12 cellular contexts compared by ENCODE assay signal in genomic region chr13:73268306-73268705, GRCh38.
DNase-seq lines count a peak whose midpoint lies in the region; ATAC-seq and TF ChIP-seq lines count a peak whose summit lies in the region.
"Had no signal": no experiment of that assay in that cellular context is flagged by ENCODE, and none has a peak within 500 bp of the region (broad histone marks: within the 10 kb centered on the region; RNA-seq: fewer than 3 reads in every experiment).

No MANE protein-coding gene starts in this region.

- H3K27me3 ChIP-seq in PC-9 (ENCODE audit: insufficient read depth, low read depth) = no peaks in the 10 kb centered on the region

- intact Hi-C loops in PC-9 (cut with micrococcal nuclease; ENCODE audit: unreplicated experiment) = no loop called here

- H3K4me2 ChIP-seq in PC-9 = no peak overlapping the region

- H3K4me3 ChIP-seq in AG10803 (ENCODE audit: low read length) (no peak overlapping the region), foreskin fibroblast (ENCODE audit: low read depth in 1 of 2, low read length in 2 of 2) (no peak overlapping the region), PC-9 (no peak overlapping the region)
- H3K4me3 ChIP-seq: lower lobe of right lung had no signal

- H3K79me2 ChIP-seq in PC-9 (ENCODE audit: low read depth) = no peaks in the 10 kb centered on the region

- H3K9me3 ChIP-seq in PC-9 (ENCODE audit: insufficient read depth, low read depth) = peaks cover 5% of the 10 kb centered on the region; the same call in 1 of the 2 replicates
- H3K9me3 ChIP-seq: lower lobe of right lung had no signal

- POLR2A ChIA-PET in PC-9 (lab: Charles Lee; ENCODE audit: unreplicated experiment) = no interaction called here

- CTCF ChIA-PET in PC-9 (lab: Charles Lee) = no interaction called here

- H3F3A ChIP-seq in PC-9 (ENCODE audit: insufficient read depth, low read depth) = no peaks in the 10 kb centered on the region

- TF ChIP-seq CTCF in AG10803 (conservative IDR thresholded peaks at IDR 0.05; ENCODE audit: low read length) = no peak
- TF ChIP-seq CTCF in foreskin fibroblast (IDR thresholded peaks at IDR 0.05; ENCODE audit: low read depth, low read length) = no peak
- no peak for TF ChIP-seq CTCF in PC-9 (conservative IDR thresholded peaks at IDR 0.05)

- no peaks in the 10 kb centered on the region for H3K36me3 ChIP-seq in PC-9 (ENCODE audit: low read depth)
- H3K36me3 ChIP-seq: lower lobe of right lung had no signal

- no peaks in the 10 kb centered on the region for H4K20me1 ChIP-seq in PC-9 (ENCODE audit: insufficient read depth)

- no peaks in the 10 kb centered on the region for H3K9me2 ChIP-seq in PC-9 (ENCODE audit: insufficient read depth)

- H3K27ac ChIP-seq in PC-9 = no peak overlapping the region
- H3K27ac ChIP-seq: lower lobe of right lung had no signal

- DNase-seq in AG10803 (ENCODE audit: low read depth) (peak; percentile 66), GM04504 (ENCODE audit: low read depth) (peak; percentile 35), RPMI7951 (ENCODE audit: low read depth) (peak; percentile 69), foreskin fibroblast (peak; percentile 10 to 50), PC-9 (no peak)
- no peak for DNase-seq in activated T-cell treated with anti-CD3 and anti-CD28 coated beads, Interleukin-2, amount 50 U/mL, for 48 hours
- DNase-seq: glutamatergic neuron; lower lobe of right lung; occipital lobe; stimulated activated naive B cell treated with anti-CD40 and anti-IgM and Interleukin-4, amounts not matched to agents 10 μg/mL and 1 μg/mL and 100 μg/mL, for 72 hours had no signal

- no TSS peak for BruUV-seq in PC-9 (replicated peaks; lab: Mats Ljungman, UMichigan)

- no peak overlapping the region for H2AFZ ChIP-seq in PC-9

- ATAC-seq in GM18873 (IDR thresholded peaks at IDR 0.05; ENCODE audit: low FRiP score, unreplicated experiment) (no peak), GM18907 (IDR thresholded peaks at IDR 0.05; ENCODE audit: unreplicated experiment) (no peak)
- ATAC-seq: lower lobe of right lung; stimulated activated naive B cell treated with anti-CD40 and anti-IgM and Interleukin-4, amounts not matched to agents 10 μg/mL and 1 μg/mL and 100 μg/mL, for 72 hours had no signal

- no peaks in the 10 kb centered on the region for H3K4me1 ChIP-seq in PC-9 (replicated peaks; ENCODE audit: insufficient read depth)
- H3K4me1 ChIP-seq: lower lobe of right lung had no signal

Comparison
In these comparisons a context has a peak if more than half of its experiments do, and no peak if none do; other contexts are left out.
1. DNase-seq: peak in AG10803 (single experiment), GM04504 (single experiment), RPMI7951 (single experiment) and foreskin fibroblast (2 of 2); none in activated T-cell treated with anti-CD3 and anti-CD28 coated beads, Interleukin-2, amount 50 U/mL, for 48 hours (0 of 2) and PC-9 (0 of 2).